In the genomic region with DNA sequence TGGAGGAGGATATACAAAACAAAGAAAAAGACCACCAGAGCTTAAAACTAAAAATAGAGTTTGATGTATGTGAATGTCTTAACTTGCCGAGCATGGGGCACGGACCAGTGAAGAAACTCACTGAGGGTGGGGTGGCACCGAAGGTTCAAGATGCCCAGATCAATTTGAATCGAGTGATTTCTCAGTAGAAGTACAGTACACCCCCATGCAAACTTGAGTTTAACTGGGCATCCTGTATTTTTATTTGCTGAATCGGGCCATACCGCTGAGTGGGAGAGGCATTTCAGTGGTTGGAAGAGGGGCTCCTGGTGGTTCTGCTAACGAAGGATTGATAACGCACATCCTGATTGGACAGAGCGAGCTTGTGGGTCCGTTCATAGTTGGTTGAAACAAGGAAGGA, we compare ENCODE assay signal across 21 cellular contexts.
"Had no signal": no experiment of that assay in that cellular context is flagged by ENCODE, and none has a peak within 500 bp of the region (broad histone marks: within the 10 kb centered on the region; RNA-seq: fewer than 3 reads in every experiment).

No MANE protein-coding gene starts in this region.

- H3K9me3 ChIP-seq: pancreas had no signal

- H3K27me3 ChIP-seq: pancreas had no signal

- DNase-seq: activated B cell treated with CpG ODN at 0.5 μM for 24 hours; activated CD4-positive, alpha-beta memory T cell treated with anti-CD3 and anti-CD28 coated beads for 36 hours; activated CD4-positive, alpha-beta T cell treated with anti-CD3 and anti-CD28 coated beads for 4 hours; activated naive CD4-positive, alpha-beta T cell; activated naive CD8-positive, alpha-beta T cell treated with anti-CD3 and anti-CD28 coated beads for 36 hours; activated T-cell treated with anti-CD3 and anti-CD28 coated beads for 4 hours; amniotic stem cell; central memory CD4-positive, alpha-beta T cell; cortex of kidney; effector CD4-positive, alpha-beta T cell; mammary epithelial cell; SIG-M5; stimulated activated naive B cell treated with anti-CD40 and anti-IgM and Interleukin-4, amounts not matched to agents 10 μg/mL and 1 μg/mL and 100 μg/mL, for 72 hours; T-cell had no signal

- ATAC-seq: esophagus mucosa; left lobe of liver; pancreas; SK-N-SH treated with all-trans-retinoic acid at 6 μM for 48 hours; stimulated activated naive B cell treated with anti-CD40 and anti-IgM and Interleukin-4, amounts not matched to agents 10 μg/mL and 1 μg/mL and 100 μg/mL, for 72 hours; T-cell had no signal

- H3K36me3 ChIP-seq: neural progenitor cell, pancreas had no signal

- H3K36me3 Mint-ChIP-seq: activated CD4-positive, alpha-beta memory T cell treated with anti-CD3 and anti-CD28 coated beads for 36 hours; activated naive CD8-positive, alpha-beta T cell treated with anti-CD3 and anti-CD28 coated beads for 36 hours; neural progenitor cell; stimulated activated naive B cell treated with anti-CD40 and anti-IgM and Interleukin-4, amounts not matched to agents 10 μg/mL and 1 μg/mL and 100 μg/mL, for 72 hours; T-cell; type B pancreatic cell had no signal

- H3K4me3 Mint-ChIP-seq: activated B cell treated with CpG ODN at 0.5 μM for 24 hours; activated CD4-positive, alpha-beta memory T cell treated with anti-CD3 and anti-CD28 coated beads for 36 hours; activated naive CD8-positive, alpha-beta T cell treated with anti-CD3 and anti-CD28 coated beads for 36 hours; brain; neural progenitor cell; stimulated activated naive B cell treated with anti-CD40 and anti-IgM and Interleukin-4, amounts not matched to agents 10 μg/mL and 1 μg/mL and 100 μg/mL, for 72 hours; T-cell; type B pancreatic cell had no signal

- H3K4me3 ChIP-seq: neural progenitor cell, pancreas had no signal

- H3K27ac Mint-ChIP-seq: activated B cell treated with CpG ODN at 0.5 μM for 24 hours; activated CD4-positive, alpha-beta memory T cell treated with anti-CD3 and anti-CD28 coated beads for 36 hours; activated naive CD8-positive, alpha-beta T cell treated with anti-CD3 and anti-CD28 coated beads for 36 hours; neural progenitor cell; stimulated activated naive B cell treated with anti-CD40 and anti-IgM and Interleukin-4, amounts not matched to agents 10 μg/mL and 1 μg/mL and 100 μg/mL, for 72 hours; T-cell; type B pancreatic cell had no signal

- H3K4me1 Mint-ChIP-seq: activated naive CD8-positive, alpha-beta T cell treated with anti-CD3 and anti-CD28 coated beads for 36 hours had no signal

- H3K27ac ChIP-seq: neural progenitor cell, pancreas had no signal

- H3K9ac ChIP-seq: neural progenitor cell had no signal

- H3K4me1 ChIP-seq: pancreas had no signal

- H3K9me3 Mint-ChIP-seq: activated CD4-positive, alpha-beta memory T cell treated with anti-CD3 and anti-CD28 coated beads for 36 hours; T-cell had no signal

- H2AFZ ChIP-seq: neural progenitor cell had no signal
